14 cellular contexts compared by ENCODE assay signal in the genomic region with DNA sequence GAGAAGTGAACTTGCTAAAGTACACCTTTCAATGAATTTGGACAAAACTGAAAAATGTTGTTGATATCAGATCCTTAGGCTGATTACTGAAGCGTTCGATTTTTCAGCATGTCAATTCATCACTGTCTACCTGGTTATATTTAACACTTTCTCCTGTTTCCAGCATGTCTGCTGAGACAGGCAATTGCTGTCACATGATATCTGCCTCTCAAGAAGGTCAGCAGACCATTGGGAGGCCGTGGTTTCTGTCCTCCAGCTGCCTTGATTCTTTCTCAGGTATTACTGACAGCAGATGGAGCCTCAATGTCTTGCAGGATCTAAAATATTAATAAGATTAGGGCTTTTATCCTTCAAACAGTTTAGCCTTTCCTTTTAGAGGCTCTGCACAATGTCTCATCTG.
DNase-seq lines count a peak whose midpoint lies in the region; TF ChIP-seq lines count a peak whose summit lies in the region.
"Had no signal": no experiment of that assay in that cellular context is flagged by ENCODE, and none has a peak within 500 bp of the region (broad histone marks: within the 10 kb centered on the region; RNA-seq: fewer than 3 reads in every experiment).

No MANE protein-coding gene starts in this region.

- no peaks in the 10 kb centered on the region for H3K27me3 ChIP-seq in neural cell (ENCODE audit: insufficient read depth, low read depth, low read length)
- no peaks in the 10 kb centered on the region for H3K27me3 ChIP-seq in stomach

- H2AFZ ChIP-seq in neural cell (ENCODE audit: low read depth, low read length): peak overlapping the region; percentile 17

- H3K79me2 ChIP-seq in neural cell (replicated peaks; ENCODE audit: insufficient read depth, low read length): no peaks in the 10 kb centered on the region

- no peak for TF ChIP-seq POLR2A in stomach (IDR thresholded peaks at IDR 0.05)

- H3K4me3 ChIP-seq in neural cell (ENCODE audit: low read length): peak overlapping the region; percentile 26
- H3K4me3 ChIP-seq in stomach: no peak overlapping the region
- H3K4me3 ChIP-seq: SJSA1 had no signal

- no peaks in the 10 kb centered on the region for H3K4me1 ChIP-seq in stomach
- H3K4me1 ChIP-seq: SJSA1 had no signal

- TF ChIP-seq CTCF in neural cell (IDR thresholded peaks at IDR 0.05; ENCODE audit: poor library complexity, severe bottlenecking): no peak
- no peak for TF ChIP-seq CTCF in stomach (IDR thresholded peaks at IDR 0.05)

- H3K9me3 ChIP-seq in neural cell (ENCODE audit: low read length) (no peaks in the 10 kb centered on the region), stomach (no peaks in the 10 kb centered on the region)
- H3K9me3 ChIP-seq: Caco-2, SJSA1 had no signal

- POLR2A ChIA-PET in HEK293T (lab: Yijun Ruan, JAX): interaction anchor here (1.1 kb wide), 1 partner anchor 21 kb away, joined by 3 read pairs; no protein-coding TSS in a partner anchor

- TF ChIP-seq RAD21 in neural cell (conservative IDR thresholded peaks at IDR 0.05): no peak

- peak; percentile 68 for TF ChIP-seq EP300 in neural cell (conservative IDR thresholded peaks at IDR 0.05; ENCODE audit: poor library complexity, severe bottlenecking)
- no peak for TF ChIP-seq EP300 in stomach (IDR thresholded peaks at IDR 0.05)

- peak overlapping the region; percentile 26 for H3K4me2 ChIP-seq in neural cell (ENCODE audit: low read length)

- H3K36me3 ChIP-seq in neural cell (ENCODE audit: insufficient read depth, low read length) (peaks cover 4% of the 10 kb centered on the region), stomach (no peaks in the 10 kb centered on the region)
- H3K36me3 ChIP-seq: SJSA1 had no signal

- H3K27ac ChIP-seq in neural cell (ENCODE audit: low read length) (peak overlapping the region; percentile 74), stomach (no peak overlapping the region)
- H3K27ac ChIP-seq: SJSA1 had no signal

- no peaks in the 10 kb centered on the region for H4K20me1 ChIP-seq in neural cell (ENCODE audit: insufficient read depth)

- CTCF ChIA-PET in HEK293T (lab: Yijun Ruan, JAX): no interaction called here

- 73 to 83% (median 74%) methylated on average over 3 of the region's 3 CpGs for WGBS in stomach, 5 donors

- H3F3A ChIP-seq in neural cell (ENCODE audit: insufficient read depth, low read length, poor library complexity, severe bottlenecking): no peaks in the 10 kb centered on the region

- peak overlapping the region; percentile 28 for H3K9ac ChIP-seq in neural cell (ENCODE audit: low read length)

- H3K9me2 ChIP-seq in neural cell (ENCODE audit: insufficient read depth, low read length): no peaks in the 10 kb centered on the region

- DNase-seq in HEK293T (ENCODE audit: extremely low spot score) (no peak), NCI-H2196 treated with DMSO at 0.1 percent for 48 hours (lab: John Stamatoyannopoulos, UW; ENCODE audit: unreplicated experiment) (peak; percentile 48), NCI-H82 treated with DMSO at 0.1 percent for 48 hours (lab: John Stamatoyannopoulos, UW; ENCODE audit: unreplicated experiment) (peak; percentile 98), NCI-H1694 (lab: John Stamatoyannopoulos, UW) (no peak), stomach (no peak)
- no peak for DNase-seq in activated CD4-positive, CD25-positive, alpha-beta regulatory T cell treated with anti-CD3 and anti-CD28 coated beads, Interleukin-2, amount 50 U/mL, for 72 hours
- DNase-seq: ACHN, AML-193, Caco-2, IMR-90, NCI-H2029, SW 1271 had no signal

- intact Hi-C loops in stomach (cut with DNase I; ENCODE audit: low total_unique reads): no loop called here

TF ChIP-seq in HEK293T, 16 proteins besides CTCF, POLR2A, EP300 and RAD21:
- TF ChIP-seq TARDBP (IDR thresholded peaks at IDR 0.05): no peak
- TF ChIP-seq, protein P1, sequence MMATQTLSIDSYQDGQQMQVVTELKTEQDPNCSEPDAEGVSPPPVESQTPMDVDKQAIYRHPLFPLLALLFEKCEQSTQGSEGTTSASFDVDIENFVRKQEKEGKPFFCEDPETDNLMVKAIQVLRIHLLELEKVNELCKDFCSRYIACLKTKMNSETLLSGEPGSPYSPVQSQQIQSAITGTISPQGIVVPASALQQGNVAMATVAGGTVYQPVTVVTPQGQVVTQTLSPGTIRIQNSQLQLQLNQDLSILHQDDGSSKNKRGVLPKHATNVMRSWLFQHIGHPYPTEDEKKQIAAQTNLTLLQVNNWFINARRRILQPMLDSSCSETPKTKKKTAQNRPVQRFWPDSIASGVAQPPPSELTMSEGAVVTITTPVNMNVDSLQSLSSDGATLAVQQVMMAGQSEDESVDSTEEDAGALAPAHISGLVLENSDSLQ (IDR thresholded peaks at IDR 0.05): peak; percentile 62; the same call in 1 of the 2 replicates
TF ChIP-seq in HEK293T: peak in this region for 1.

TF ChIP-seq in neural cell, 6 proteins besides CTCF, POLR2A, EP300 and RAD21:
- TF ChIP-seq, protein P2, sequence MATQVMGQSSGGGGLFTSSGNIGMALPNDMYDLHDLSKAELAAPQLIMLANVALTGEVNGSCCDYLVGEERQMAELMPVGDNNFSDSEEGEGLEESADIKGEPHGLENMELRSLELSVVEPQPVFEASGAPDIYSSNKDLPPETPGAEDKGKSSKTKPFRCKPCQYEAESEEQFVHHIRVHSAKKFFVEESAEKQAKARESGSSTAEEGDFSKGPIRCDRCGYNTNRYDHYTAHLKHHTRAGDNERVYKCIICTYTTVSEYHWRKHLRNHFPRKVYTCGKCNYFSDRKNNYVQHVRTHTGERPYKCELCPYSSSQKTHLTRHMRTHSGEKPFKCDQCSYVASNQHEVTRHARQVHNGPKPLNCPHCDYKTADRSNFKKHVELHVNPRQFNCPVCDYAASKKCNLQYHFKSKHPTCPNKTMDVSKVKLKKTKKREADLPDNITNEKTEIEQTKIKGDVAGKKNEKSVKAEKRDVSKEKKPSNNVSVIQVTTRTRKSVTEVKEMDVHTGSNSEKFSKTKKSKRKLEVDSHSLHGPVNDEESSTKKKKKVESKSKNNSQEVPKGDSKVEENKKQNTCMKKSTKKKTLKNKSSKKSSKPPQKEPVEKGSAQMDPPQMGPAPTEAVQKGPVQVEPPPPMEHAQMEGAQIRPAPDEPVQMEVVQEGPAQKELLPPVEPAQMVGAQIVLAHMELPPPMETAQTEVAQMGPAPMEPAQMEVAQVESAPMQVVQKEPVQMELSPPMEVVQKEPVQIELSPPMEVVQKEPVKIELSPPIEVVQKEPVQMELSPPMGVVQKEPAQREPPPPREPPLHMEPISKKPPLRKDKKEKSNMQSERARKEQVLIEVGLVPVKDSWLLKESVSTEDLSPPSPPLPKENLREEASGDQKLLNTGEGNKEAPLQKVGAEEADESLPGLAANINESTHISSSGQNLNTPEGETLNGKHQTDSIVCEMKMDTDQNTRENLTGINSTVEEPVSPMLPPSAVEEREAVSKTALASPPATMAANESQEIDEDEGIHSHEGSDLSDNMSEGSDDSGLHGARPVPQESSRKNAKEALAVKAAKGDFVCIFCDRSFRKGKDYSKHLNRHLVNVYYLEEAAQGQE (IDR thresholded peaks at IDR 0.05; ENCODE audit: borderline replicate concordance): no peak
- TF ChIP-seq POLR2AphosphoS5 (IDR thresholded peaks at IDR 0.05): peak; percentile 33

Comparison
In these comparisons a context has a peak if more than half of its experiments do, and no peak if none do; other contexts are left out.
1. DNase-seq: peak in NCI-H2196 treated with DMSO at 0.1 percent for 48 hours (single experiment) and NCI-H82 treated with DMSO at 0.1 percent for 48 hours (single experiment); none in HEK293T (single experiment), NCI-H1694 (single experiment), activated CD4-positive, CD25-positive, alpha-beta regulatory T cell treated with anti-CD3 and anti-CD28 coated beads, Interleukin-2, amount 50 U/mL, for 72 hours (single experiment) and stomach (single experiment).